11 cellular contexts compared by ENCODE assay signal in the genomic region with DNA sequence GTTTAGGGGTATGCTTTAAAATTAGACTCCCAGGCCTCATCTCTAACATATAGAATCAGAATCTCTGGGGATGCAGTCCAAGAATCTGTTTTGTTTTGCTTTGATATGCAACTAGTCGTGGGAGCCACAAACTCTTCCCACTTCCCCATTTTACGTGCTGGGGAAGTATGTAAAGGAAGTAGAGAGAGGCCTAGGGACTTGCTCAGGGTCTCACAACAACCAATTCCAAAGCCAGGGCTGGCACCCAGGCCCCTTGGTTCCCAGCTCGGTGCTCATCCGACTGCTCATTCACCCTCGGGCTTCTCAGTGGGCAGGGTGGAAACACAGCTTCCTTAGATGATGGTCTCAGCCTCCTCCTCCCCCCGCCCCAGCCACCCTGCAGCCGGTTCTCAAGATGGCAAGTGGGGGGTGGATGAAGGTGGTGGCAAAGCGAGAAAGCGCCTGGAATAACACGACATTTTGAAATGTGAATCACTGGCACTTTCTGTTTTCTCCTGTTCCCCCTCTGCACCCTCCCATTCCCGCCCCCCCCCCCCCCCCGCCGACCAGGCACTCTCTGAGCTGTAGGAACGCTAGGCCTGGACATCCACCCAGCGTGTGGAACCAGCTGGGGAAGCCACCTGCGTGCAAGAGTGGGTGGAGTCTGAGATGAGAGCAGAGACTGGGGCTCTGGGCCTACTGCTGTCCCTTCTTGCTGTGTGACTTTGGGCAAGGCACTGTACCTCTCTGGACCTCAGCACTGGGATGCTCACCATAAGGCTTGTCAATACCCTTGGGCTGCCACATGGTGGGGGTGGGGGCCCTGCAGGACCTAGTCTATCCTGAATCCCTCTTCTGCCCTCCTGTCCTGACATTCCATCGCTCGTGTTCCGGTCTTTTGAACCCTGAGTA.
DNase-seq lines count a peak whose midpoint lies in the region; ATAC-seq and TF ChIP-seq lines count a peak whose summit lies in the region.
"Had no signal": no experiment of that assay in that cellular context is flagged by ENCODE, and none has a peak within 500 bp of the region (broad histone marks: within the 10 kb centered on the region; RNA-seq: fewer than 3 reads in every experiment).

No MANE protein-coding gene starts in this region.

- H3K27ac ChIP-seq in adrenal gland (peak overlapping the region in 1 of 5 donors; percentile 51), tibial nerve (peak overlapping the region in 3 of 4 donors; percentile 2 to 45 (median 37)), osteoblast (ENCODE audit: low read depth, low read length) (no peak overlapping the region)
- H3K27ac ChIP-seq: epithelial cell of prostate had no signal

- H3K4me3 ChIP-seq in adrenal gland (no peak overlapping the region), tibial nerve (no peak overlapping the region), osteoblast (ENCODE audit: insufficient read depth, low read length) (no peak overlapping the region)
- H3K4me3 ChIP-seq: GM23338 had no signal

- intact Hi-C loops in Right ventricle myocardium superior (cut with DNase I) = no loop called here
- intact Hi-C loops in cardiac septum (cut with DNase I) = no loop called here
- intact Hi-C loops in adrenal gland (cut with DNase I) = no loop called here

- no peak for DNase-seq in Right ventricle myocardium superior
- no peak for DNase-seq in cardiac septum (ENCODE audit: low spot score)
- peak in 6 of 7 donors; percentile 20 to 55 (median 31) for DNase-seq in adrenal gland
- peak in 1 of 2 donors; percentile 18 for DNase-seq in tibial nerve (ENCODE audit: low spot score in 2 of 2)
- no peak for DNase-seq in osteoblast (ENCODE audit: insufficient read length, low spot score, missing footprints)
- no peak for DNase-seq in NCI-H1092 (lab: John Stamatoyannopoulos, UW)
- no peak for DNase-seq in NCI-H2171 (lab: John Stamatoyannopoulos, UW)
- DNase-seq: NCI-H510A treated with DMSO at 0.1 percent for 48 hours had no signal

- no peaks in the 10 kb centered on the region for H3K79me2 ChIP-seq in osteoblast (ENCODE audit: insufficient read depth, low read length)

- no peak for TF ChIP-seq CTCF in adrenal gland (IDR thresholded peaks at IDR 0.05)
- no peak for TF ChIP-seq CTCF in tibial nerve (IDR thresholded peaks at IDR 0.05)
- no peak for TF ChIP-seq CTCF in osteoblast (IDR thresholded peaks at IDR 0.05; ENCODE audit: extremely low read depth, low read depth, low read length)

- H3K36me3 ChIP-seq in adrenal gland (replicated peaks in 1 of 2) (no peaks in the 10 kb centered on the region), tibial nerve (no peaks in the 10 kb centered on the region), osteoblast (ENCODE audit: insufficient read depth, low read length) (no peaks in the 10 kb centered on the region)

- H2AFZ ChIP-seq in osteoblast (ENCODE audit: low read length) = no peak overlapping the region
- H2AFZ ChIP-seq: GM23338 had no signal

- no peaks in the 10 kb centered on the region for H4K20me1 ChIP-seq in osteoblast (ENCODE audit: insufficient read depth, low read length)

- H3K4me2 ChIP-seq in osteoblast (ENCODE audit: insufficient read depth, low read length) = no peak overlapping the region
- H3K4me2 ChIP-seq: GM23338 had no signal

- H3K27me3 ChIP-seq in adrenal gland (no peaks in the 10 kb centered on the region), tibial nerve (no peaks in the 10 kb centered on the region), osteoblast (ENCODE audit: insufficient read depth, low read length) (no peaks in the 10 kb centered on the region)

- H3K4me1 ChIP-seq in adrenal gland (replicated peaks in 1 of 2) (peaks cover 0 to 5% of the 10 kb centered on the region in 2 donors), tibial nerve (peaks cover 0 to 32% (median 11%) of the 10 kb centered on the region in 4 donors), osteoblast (ENCODE audit: insufficient read depth, low read length) (no peaks in the 10 kb centered on the region)

- no peak for TF ChIP-seq POLR2A in adrenal gland (IDR thresholded peaks at IDR 0.05)
- no peak for TF ChIP-seq POLR2A in tibial nerve (IDR thresholded peaks at IDR 0.05)

- H3K9me3 ChIP-seq in adrenal gland (replicated peaks in 1 of 3) (no peaks in the 10 kb centered on the region), tibial nerve (no peaks in the 10 kb centered on the region), osteoblast (ENCODE audit: low read depth, low read length) (no peaks in the 10 kb centered on the region)

- no peak for TF ChIP-seq EP300 in tibial nerve (IDR thresholded peaks at IDR 0.05)

- WGBS in adrenal gland, 4 donors = 64 to 70% (median 66%) methylated on average over 15 to 19 of the region's 19 CpGs
- 64 to 70% methylated on average over 18 to 19 of the region's 19 CpGs for WGBS in tibial nerve, 2 donors

- ATAC-seq in Right ventricle myocardium superior (ENCODE audit: poor library complexity) (peak; percentile 55), HG03442 (IDR thresholded peaks at IDR 0.05; ENCODE audit: unreplicated experiment) (peak; percentile 32)

Comparison
In these comparisons a context has a peak if more than half of its experiments do, and no peak if none do; other contexts are left out.
1. DNase-seq: peak in adrenal gland (6 of 7); none in Right ventricle myocardium superior (single experiment), cardiac septum (single experiment), osteoblast (single experiment), NCI-H1092 (single experiment) and NCI-H2171 (single experiment).